In genomic region chr10:19488592-19489280, GRCh38 we compare ENCODE assay signal across 11 cellular contexts.
DNase-seq lines count a peak whose midpoint lies in the region; ATAC-seq and TF ChIP-seq lines count a peak whose summit lies in the region.
"Had no signal": no experiment of that assay in that cellular context is flagged by ENCODE, and none has a peak within 500 bp of the region (broad histone marks: within the 10 kb centered on the region; RNA-seq: fewer than 3 reads in every experiment).

No MANE protein-coding gene starts in this region.

- H3K4me3 ChIP-seq in neural progenitor cell = no peak overlapping the region
- H3K4me3 ChIP-seq: BLaER1, prostate gland had no signal

- peak overlapping the region; percentile 96 for H2AFZ ChIP-seq in neural progenitor cell (replicated peaks)

- no peaks in the 10 kb centered on the region for H3K4me1 ChIP-seq in neural progenitor cell
- H3K4me1 ChIP-seq: BLaER1, prostate gland had no signal

- H3K9me3 Mint-ChIP-seq in neural progenitor cell = no peaks in the 10 kb centered on the region

- H3K27ac Mint-ChIP-seq in neural progenitor cell = no peak overlapping the region

- TF ChIP-seq CTCF in neural progenitor cell (IDR thresholded peaks at IDR 0.05) = peak; percentile 41

- no peaks in the 10 kb centered on the region for H3K27me3 ChIP-seq in neural progenitor cell
- H3K27me3 ChIP-seq: BLaER1 had no signal

- no peak overlapping the region for H3K9ac ChIP-seq in neural progenitor cell
- H3K9ac ChIP-seq: BLaER1 had no signal

- H3K27ac ChIP-seq in neural progenitor cell = no peak overlapping the region
- H3K27ac ChIP-seq: BLaER1, prostate gland had no signal

- no peaks in the 10 kb centered on the region for H3K36me3 Mint-ChIP-seq in neural progenitor cell

- no peaks in the 10 kb centered on the region for H3K36me3 ChIP-seq in neural progenitor cell
- H3K36me3 ChIP-seq: BLaER1, prostate gland had no signal

- no peaks in the 10 kb centered on the region for H3K9me3 ChIP-seq in neural progenitor cell (ENCODE audit: low read depth)
- H3K9me3 ChIP-seq: BLaER1, prostate gland had no signal

- intact Hi-C loops in Right ventricle myocardium superior (cut with DNase I) = no loop called here

- H3K4me3 Mint-ChIP-seq in neural progenitor cell = no peak overlapping the region

- peak; percentile 1 for DNase-seq in stimulated activated CD4-positive, alpha-beta T cell treated with anti-CD3 and anti-CD28 coated beads, Interleukin-15, amount 100 ng/mL, for 24 hours
- no peak for DNase-seq in stimulated activated CD4-positive, alpha-beta T cell treated with anti-CD3 and anti-CD28 coated beads, Interleukin-4, amount 100 ng/mL, for 4 hours
- DNase-seq in Right ventricle myocardium superior = peak; percentile 76
- DNase-seq in neural progenitor cell (ENCODE audit: low spot score) = peak; percentile 72
- no peak for DNase-seq in NAMALWA (ENCODE audit: low spot score)
- no peak for DNase-seq in ACHN
- DNase-seq in NCI-H2171 treated with DMSO at 0.1 percent for 48 hours (lab: John Stamatoyannopoulos, UW) = no peak
- DNase-seq in NCI-H2029 treated with DMSO at 0.1 percent for 48 hours (lab: John Stamatoyannopoulos, UW) = no peak
- DNase-seq: SW 1271 had no signal

- ATAC-seq in Right ventricle myocardium superior (ENCODE audit: poor library complexity) = peak; percentile 87

- H3K4me2 ChIP-seq in neural progenitor cell = no peak overlapping the region
- H3K4me2 ChIP-seq: BLaER1 had no signal

- H3K27me3 Mint-ChIP-seq in neural progenitor cell (ENCODE audit: insufficient read depth, low read depth) = no peaks in the 10 kb centered on the region

- H4K20me1 ChIP-seq in neural progenitor cell (ENCODE audit: low read depth) = no peaks in the 10 kb centered on the region
- H4K20me1 ChIP-seq: BLaER1 had no signal

- H3F3A ChIP-seq in neural progenitor cell (ENCODE audit: low read depth) = peaks cover 3% of the 10 kb centered on the region

- in situ Hi-C loops in ACHN (cut with HindIII; ENCODE audit: low pct_ligation_motif_present, low pct_unique_long_range_greater_than_20kb, low sequenced_read_pairs) = no loop called here

- no peaks in the 10 kb centered on the region for H3K79me2 ChIP-seq in neural progenitor cell (ENCODE audit: low read depth)

- H3K4me1 Mint-ChIP-seq in neural progenitor cell = peaks cover 3% of the 10 kb centered on the region

Comparison
In these comparisons a context has a peak if more than half of its experiments do, and no peak if none do; other contexts are left out.
1. DNase-seq: peak in stimulated activated CD4-positive, alpha-beta T cell treated with anti-CD3 and anti-CD28 coated beads, Interleukin-15, amount 100 ng/mL, for 24 hours (single experiment), Right ventricle myocardium superior (single experiment) and neural progenitor cell (single experiment); none in stimulated activated CD4-positive, alpha-beta T cell treated with anti-CD3 and anti-CD28 coated beads, Interleukin-4, amount 100 ng/mL, for 4 hours (0 of 2), NAMALWA (single experiment), ACHN (single experiment), NCI-H2171 treated with DMSO at 0.1 percent for 48 hours (single experiment) and NCI-H2029 treated with DMSO at 0.1 percent for 48 hours (single experiment).